In the genomic region with DNA sequence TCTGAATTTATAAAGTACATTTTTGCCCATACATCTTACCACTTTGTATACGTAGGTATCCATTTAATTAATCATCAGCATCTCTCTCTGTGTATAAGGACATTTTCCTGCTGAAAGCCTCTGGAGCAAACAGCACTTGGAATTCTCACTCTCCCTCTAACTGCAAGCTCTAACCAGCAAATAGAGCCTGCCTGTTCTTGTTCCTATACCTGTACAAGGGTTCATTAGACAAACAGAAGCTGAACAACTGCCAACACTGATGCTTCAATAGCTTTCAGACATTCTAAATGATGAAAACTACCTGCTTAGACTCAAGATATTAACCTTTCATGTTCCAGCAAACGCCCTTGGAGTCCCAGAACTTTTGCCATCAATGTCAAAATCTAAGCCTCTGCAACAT, we compare ENCODE assay signal across 22 cellular contexts.
"Had no signal": no experiment of that assay in that cellular context is flagged by ENCODE, and none has a peak within 500 bp of the region (broad histone marks: within the 10 kb centered on the region; RNA-seq: fewer than 3 reads in every experiment).

No MANE protein-coding gene starts in this region.

- DNase-seq: activated CD4-positive, alpha-beta memory T cell treated with anti-CD3 and anti-CD28 coated beads, Interleukin-2, amount 10 ng/mL, durations not matched to agents 7 days and 5 days; activated CD4-positive, alpha-beta T cell treated with anti-CD3 and anti-CD28 coated beads, Interleukin-2, amount 10 ng/mL, durations not matched to agents 7 days and 5 days; activated CD4-positive, CD25-positive, alpha-beta regulatory T cell treated with anti-CD3 and anti-CD28 coated beads, Interleukin-2, amount 50 U/mL, for 72 hours; activated CD8-positive, alpha-beta memory T cell treated with anti-CD3 and anti-CD28 coated beads, Interleukin-2, amount 50 U/mL, for 48 hours; activated naive CD8-positive, alpha-beta T cell treated with anti-CD3 and anti-CD28 coated beads, Interleukin-2, amount 50 U/mL, for 24 hours; activated T-cell treated with anti-CD3 and anti-CD28 coated beads, Interleukin-2, amount 50 U/mL, for 4 hours; amygdala; central memory CD4-positive, alpha-beta T cell; endodermal cell; foreskin melanocyte; left lung; lower lobe of right lung; mesendoderm; natural killer cell; occipital lobe; stimulated activated CD4-positive, alpha-beta T cell treated with anti-CD3 and anti-CD28 coated beads, Interleukin-15, amount 100 ng/mL, for 24 hours; stimulated activated CD4-positive, alpha-beta T cell treated with anti-CD3 and anti-CD28 coated beads, Interleukin-2, amount 100 ng/mL, for 24 hours; stimulated activated naive B cell treated with anti-CD40 and anti-IgM and Interleukin-4, amounts not matched to agents 10 μg/mL and 1 μg/mL and 100 μg/mL, for 72 hours; stomach; T-helper 2 cell; tibial artery; upper lobe of right lung had no signal

- ATAC-seq: activated naive CD8-positive, alpha-beta T cell treated with anti-CD3 and anti-CD28 coated beads, Interleukin-2, amount 50 U/mL, for 24 hours; activated T-cell treated with anti-CD3 and anti-CD28 coated beads, Interleukin-2, amount 50 U/mL, for 4 hours; left lung; lower lobe of right lung; natural killer cell; stimulated activated naive B cell treated with anti-CD40 and anti-IgM and Interleukin-4, amounts not matched to agents 10 μg/mL and 1 μg/mL and 100 μg/mL, for 72 hours; upper lobe of right lung had no signal
